Comparison of ENCODE assay signal across 16 cellular contexts in the genomic region with DNA sequence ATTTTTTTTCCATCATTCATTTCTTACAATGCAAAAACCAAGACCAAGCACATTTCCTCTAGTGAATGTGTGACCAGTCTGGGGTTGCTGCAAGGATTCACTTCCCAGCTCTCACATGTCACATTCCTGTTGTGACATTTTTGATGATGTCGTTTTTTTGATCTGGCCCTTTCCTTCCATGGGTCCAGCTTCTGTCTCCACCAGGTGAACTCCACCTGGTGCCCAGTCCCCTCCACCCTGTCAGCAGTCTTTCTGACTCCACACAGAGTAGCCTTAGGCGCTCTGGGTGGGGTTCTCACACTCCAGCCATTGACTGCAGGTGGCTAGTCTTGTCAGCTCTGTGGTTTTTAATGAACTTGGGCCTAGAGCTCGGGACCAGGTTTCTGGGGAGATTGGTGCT.
"Had no signal": no experiment of that assay in that cellular context is flagged by ENCODE, and none has a peak within 500 bp of the region (broad histone marks: within the 10 kb centered on the region; RNA-seq: fewer than 3 reads in every experiment).

No MANE protein-coding gene starts in this region.

- H3K36me3 ChIP-seq: brain microvascular endothelial cell, esophagus muscularis mucosa, pancreas, sigmoid colon, spleen had no signal

- H3K27me3 Mint-ChIP-seq: activated CD4-positive, alpha-beta T cell treated with anti-CD3 and anti-CD28 coated beads, Interleukin-2, amount 10 ng/mL, durations not matched to agents 24 days and 14 days; activated naive CD8-positive, alpha-beta T cell had no signal

- H3K4me3 ChIP-seq: esophagus muscularis mucosa, pancreas, sigmoid colon, spleen had no signal

- H3K4me3 Mint-ChIP-seq: activated CD4-positive, alpha-beta T cell treated with anti-CD3 and anti-CD28 coated beads, Interleukin-2, amount 10 ng/mL, durations not matched to agents 24 days and 14 days; activated naive CD8-positive, alpha-beta T cell had no signal

- H3K27me3 ChIP-seq: brain microvascular endothelial cell, esophagus muscularis mucosa, pancreas, sigmoid colon, spleen had no signal

- H3K27ac ChIP-seq: brain microvascular endothelial cell, esophagus muscularis mucosa, pancreas, spleen had no signal

- H3K9me3 ChIP-seq: esophagus muscularis mucosa, pancreas, sigmoid colon, spleen had no signal

- ATAC-seq: pancreas had no signal

- H3K27ac Mint-ChIP-seq: activated CD4-positive, alpha-beta T cell treated with anti-CD3 and anti-CD28 coated beads, Interleukin-2, amount 10 ng/mL, durations not matched to agents 24 days and 14 days; activated naive CD8-positive, alpha-beta T cell had no signal

- DNase-seq: activated CD4-positive, alpha-beta T cell treated with anti-CD3 and anti-CD28 coated beads, Interleukin-2, amount 10 ng/mL, durations not matched to agents 24 days and 14 days; activated CD4-positive, CD25-positive, alpha-beta regulatory T cell; activated CD8-positive, alpha-beta memory T cell treated with anti-CD3 and anti-CD28 coated beads for 24 hours; activated gamma-delta T cell treated with Interleukin-2 at 50 U/mL for 16 hours; amygdala; brain microvascular endothelial cell; cortex of kidney; effector CD4-positive, alpha-beta T cell; hippocampal formation; midbrain; pancreas; sigmoid colon; spleen; stimulated activated CD4-positive, alpha-beta T cell treated with anti-CD3 and anti-CD28 coated beads, Interleukin-2, amount 100 ng/mL, for 24 hours had no signal

- H3K9me3 Mint-ChIP-seq: activated CD4-positive, alpha-beta T cell treated with anti-CD3 and anti-CD28 coated beads, Interleukin-2, amount 10 ng/mL, durations not matched to agents 24 days and 14 days had no signal
